In genomic region chr6:112019619-112020018, GRCh38 we compare ENCODE assay signal across 28 cellular contexts. TPM values are rescaled to one million over a fixed set of nuclear protein-coding genes. Genes with fewer than 3 reads are reported as not detected.
A peak's percentile ranks its signal among the peaks of the same experiment; 100 is the strongest.
DNase-seq lines count a peak whose midpoint lies in the region; ATAC-seq and TF ChIP-seq lines count a peak whose summit lies in the region.
"Had no signal": no experiment of that assay in that cellular context is flagged by ENCODE, and none has a peak within 500 bp of the region (broad histone marks: within the 10 kb centered on the region; RNA-seq: fewer than 3 reads in every experiment).

No MANE protein-coding gene starts in this region.

- DNase-seq in activated CD4-positive, alpha-beta T cell treated with anti-CD3 and anti-CD28 coated beads for 36 hours, result no peak
- DNase-seq in activated CD4-positive, alpha-beta T cell treated with anti-CD3 and anti-CD28 coated beads for 48 hours, result no peak
- DNase-seq in PC-3 (no peak), COLO668 (lab: John Stamatoyannopoulos, UW; ENCODE audit: unreplicated experiment) (no peak), KBM-7 (no peak)
- DNase-seq: 8988T; activated CD4-positive, CD25-positive, alpha-beta regulatory T cell; activated naive CD4-positive, alpha-beta T cell treated with anti-CD3 and anti-CD28 coated beads for 36 hours; activated T-cell treated with anti-CD3 and anti-CD28 coated beads, Interleukin-2, amount 50 U/mL, for 48 hours; body of pancreas; DMS79 treated with DMSO at 0.1 percent for 48 hours; effector CD8-positive, alpha-beta T cell; KG1; mesendoderm; naive B cell; NCI-H146; NCI-H2171; NCI-H526; RPMI8226 had no signal

- no TSS peak for BruUV-seq in PC-3 (replicated peaks; lab: Mats Ljungman, UMichigan)

- TF ChIP-seq EP300 in gastroesophageal sphincter (IDR thresholded peaks at IDR 0.05), result no peak

- H3K9ac ChIP-seq in PC-3 (ENCODE audit: low read length) (peak overlapping the region; percentile 72), skeletal muscle satellite cell (ENCODE audit: low read depth, low read length) (peak overlapping the region; percentile 68)

- H3K4me3 Mint-ChIP-seq in activated CD4-positive, alpha-beta T cell treated with anti-CD3 and anti-CD28 coated beads for 36 hours, result no peak overlapping the region
- H3K4me3 Mint-ChIP-seq: activated naive CD4-positive, alpha-beta T cell treated with anti-CD3 and anti-CD28 coated beads for 36 hours; naive B cell had no signal

- CTCF ChIA-PET in activated CD4-positive, alpha-beta T cell treated with anti-CD3 and anti-CD28 coated beads for 36 hours (lab: Charles Lee), result interaction anchor here (1.2 to 2.2 kb wide), 3 partner anchors 9 to 176 kb away, joined by 3 to 9 read pairs (median 8); no protein-coding TSS in a partner anchor
- CTCF ChIA-PET in PC-3 (lab: Charles Lee), result no interaction called here

- no peaks in the 10 kb centered on the region for H3F3A ChIP-seq in PC-3 (ENCODE audit: low read length, unreplicated experiment)

- no peaks in the 10 kb centered on the region for H4K20me1 ChIP-seq in PC-3 (ENCODE audit: low read length)

- no peaks in the 10 kb centered on the region for H3K27me3 Mint-ChIP-seq in activated CD4-positive, alpha-beta T cell treated with anti-CD3 and anti-CD28 coated beads for 36 hours
- H3K27me3 Mint-ChIP-seq: naive B cell had no signal

- peaks cover 42% of the 10 kb centered on the region for H3K4me1 ChIP-seq in PC-3 (ENCODE audit: insufficient read depth, low read length)
- peaks cover 0 to 57% (median 14%) of the 10 kb centered on the region in 3 donors for H3K4me1 ChIP-seq in gastroesophageal sphincter
- H3K4me1 ChIP-seq in skeletal muscle satellite cell (ENCODE audit: control insufficient read depth, insufficient read depth, low read length), result peaks cover 49% of the 10 kb centered on the region

- TF ChIP-seq CTCF in PC-3 (conservative IDR thresholded peaks at IDR 0.05; ENCODE audit: low read depth, low read length), result no peak
- TF ChIP-seq CTCF in gastroesophageal sphincter (IDR thresholded peaks at IDR 0.05), result no peak

- in situ Hi-C loops in KBM-7 (cut with MboI; ENCODE audit: low pct_unique_long_range_greater_than_20kb, low sequenced_read_pairs), result no loop called here

- H3K4me3 ChIP-seq in PC-3 (ENCODE audit: low read length), result no peak overlapping the region
- no peak overlapping the region for H3K4me3 ChIP-seq in gastroesophageal sphincter
- H3K4me3 ChIP-seq in skeletal muscle satellite cell (ENCODE audit: low read length), result no peak overlapping the region
- H3K4me3 ChIP-seq: body of pancreas, GM12878 had no signal

- H3K4me2 ChIP-seq in PC-3 (ENCODE audit: low read length), result peak overlapping the region; percentile 33; the same call in 1 of the 2 replicates
- peak overlapping the region; percentile 4 for H3K4me2 ChIP-seq in skeletal muscle satellite cell (ENCODE audit: low read length)

- no peaks in the 10 kb centered on the region for H3K36me3 ChIP-seq in PC-3 (ENCODE audit: low read depth, low read length)
- H3K36me3 ChIP-seq in gastroesophageal sphincter, result no peaks in the 10 kb centered on the region
- H3K36me3 ChIP-seq in skeletal muscle satellite cell (ENCODE audit: insufficient read depth, low read length), result no peaks in the 10 kb centered on the region

- peak overlapping the region; percentile 43 for H3K27ac Mint-ChIP-seq in activated CD4-positive, alpha-beta T cell treated with anti-CD3 and anti-CD28 coated beads for 36 hours
- H3K27ac Mint-ChIP-seq: activated naive CD4-positive, alpha-beta T cell treated with anti-CD3 and anti-CD28 coated beads for 36 hours had no signal

- H3K9me3 Mint-ChIP-seq in activated CD4-positive, alpha-beta T cell treated with anti-CD3 and anti-CD28 coated beads for 36 hours (ENCODE audit: low read depth), result peaks cover 11% of the 10 kb centered on the region

- H3K79me2 ChIP-seq in PC-3 (ENCODE audit: low read length), result no peaks in the 10 kb centered on the region

- no peak for ATAC-seq in activated CD4-positive, alpha-beta T cell treated with anti-CD3 and anti-CD28 coated beads for 36 hours
- ATAC-seq in PC-3, result no peak
- no peak for ATAC-seq in gastroesophageal sphincter
- ATAC-seq in GM18873 (IDR thresholded peaks at IDR 0.05; ENCODE audit: low FRiP score, unreplicated experiment), result no peak
- ATAC-seq: GM12878, HCT116 had no signal

- H2AFZ ChIP-seq in PC-3 (ENCODE audit: low read length), result peak overlapping the region; percentile 40

- WGBS in gastroesophageal sphincter (ENCODE audit: low coverage in 1 of 2), 2 donors, result 100% methylated on average over 1 of the region's 1 CpG; no CpG with 5 or more reads in 1 of the 2 donors

- no peaks in the 10 kb centered on the region for H3K27me3 ChIP-seq in PC-3 (ENCODE audit: low read length)
- H3K27me3 ChIP-seq in gastroesophageal sphincter, result no peaks in the 10 kb centered on the region
- no peaks in the 10 kb centered on the region for H3K27me3 ChIP-seq in skeletal muscle satellite cell (ENCODE audit: control insufficient read depth, insufficient read depth, low read length)
- H3K27me3 ChIP-seq: body of pancreas had no signal

- H3K27ac ChIP-seq in PC-3 (ENCODE audit: low read length) (peak overlapping the region; percentile 90), gastroesophageal sphincter (peak overlapping the region in 3 of 4 donors; percentile 43 to 61 (median 55))
- H3K27ac ChIP-seq: body of pancreas had no signal

- POLR2A ChIA-PET in activated CD4-positive, alpha-beta T cell treated with anti-CD3 and anti-CD28 coated beads for 36 hours (lab: Charles Lee), result no interaction called here
- POLR2A ChIA-PET in PC-3 (lab: Charles Lee; ENCODE audit: unreplicated experiment), result no interaction called here

- H3K36me3 Mint-ChIP-seq in activated CD4-positive, alpha-beta T cell treated with anti-CD3 and anti-CD28 coated beads for 36 hours (ENCODE audit: low read depth), result peaks cover 10% of the 10 kb centered on the region

- intact Hi-C loops in activated CD4-positive, alpha-beta T cell treated with anti-CD3 and anti-CD28 coated beads for 36 hours (cut with DNase I, micrococcal nuclease), result no loop called here
- intact Hi-C loops in PC-3 (cut with micrococcal nuclease), result no loop called here

- TF ChIP-seq POLR2A in gastroesophageal sphincter (IDR thresholded peaks at IDR 0.05), result no peak

- H3K9me3 ChIP-seq in PC-3 (ENCODE audit: low read length) (no peaks in the 10 kb centered on the region), gastroesophageal sphincter (peaks cover 0 to 9% (median 0%) of the 10 kb centered on the region in 3 donors), skeletal muscle satellite cell (replicated peaks; ENCODE audit: low read length) (no peaks in the 10 kb centered on the region)
- H3K9me3 ChIP-seq: body of pancreas had no signal

- no peaks in the 10 kb centered on the region for H3K9me2 ChIP-seq in PC-3 (replicated peaks; ENCODE audit: low read length)

- H3K4me1 Mint-ChIP-seq in activated CD4-positive, alpha-beta T cell treated with anti-CD3 and anti-CD28 coated beads for 36 hours, result peaks cover 72% of the 10 kb centered on the region
- H3K4me1 Mint-ChIP-seq: naive B cell had no signal

RNA-seq across cellular contexts. Expression of gene CCN6, which starts 34.3 kb away (rescaled TPM):
- total RNA-seq in activated CD4-positive, alpha-beta T cell treated with anti-CD3 and anti-CD28 coated beads for 36 hours, result under 1 TPM; 0.26 to 0.32 TPM
- not detected in 2 replicates for total RNA-seq in PC-3 (2014; rRNA removed)
- not detected for total RNA-seq in gastroesophageal sphincter
- not detected in 2 replicates for total RNA-seq in skeletal muscle satellite cell (2012; rRNA removed)
- total RNA-seq: body of pancreas, chondrocyte, glomerular endothelial cell, GM12878, osteocyte, temporal lobe had no signal
